12 cellular contexts compared by ENCODE assay signal in genomic region chr22:40002935-40003715, GRCh38. TPM values are rescaled to one million over a fixed set of nuclear protein-coding genes. Genes with fewer than 3 reads are reported as not detected.
"Had no signal": no experiment of that assay in that cellular context is flagged by ENCODE, and none has a peak within 500 bp of the region (broad histone marks: within the 10 kb centered on the region; RNA-seq: fewer than 3 reads in every experiment).

No MANE protein-coding gene starts in this region.

- ATAC-seq: activated CD8-positive, alpha-beta memory T cell treated with anti-CD3 and anti-CD28 coated beads, Interleukin-2, amount 10 ng/mL, durations not matched to agents 7 days and 5 days; activated naive CD4-positive, alpha-beta T cell treated with anti-CD3 and anti-CD28 coated beads, Interleukin-2, amount 50 U/mL, for 72 hours had no signal

- H3K9me3 ChIP-seq: neutrophil, stomach, thoracic aorta had no signal

- DNase-seq: activated CD4-positive, alpha-beta T cell treated with anti-CD3 and anti-CD28 coated beads, Interleukin-2, amount 50 U/mL, for 48 hours; activated CD4-positive, CD25-positive, alpha-beta regulatory T cell treated with anti-CD3 and anti-CD28 coated beads, Interleukin-2, amount 50 U/mL, for 72 hours; activated CD8-positive, alpha-beta memory T cell treated with anti-CD3 and anti-CD28 coated beads, Interleukin-2, amount 10 ng/mL, durations not matched to agents 7 days and 5 days; activated effector memory CD4-positive, alpha-beta T cell treated with Interleukin-2 at 50 U/mL for 16 hours; activated T-cell treated with anti-CD3 and anti-CD28 coated beads, Interleukin-2, amount 50 U/mL, for 24 hours; effector memory CD4-positive, alpha-beta T cell; small intestine; stomach had no signal

- H3K27ac ChIP-seq: neutrophil, stomach, thoracic aorta had no signal

- H3K4me3 ChIP-seq: stomach, thoracic aorta had no signal

- H3K36me3 ChIP-seq: neutrophil, stomach, thoracic aorta had no signal

RNA-seq across cellular contexts. Expression of gene TMA7B, which starts 42.9 kb away (rescaled TPM):
- polyA plus RNA-seq: liver, stomach had no signal
